In genomic region chr4:48194986-48195773, GRCh38 we compare ENCODE assay signal across 1 cellular context.
A peak's percentile ranks its signal among the peaks of the same experiment; 100 is the strongest.
TF ChIP-seq lines count a peak whose summit lies in the region.

No MANE protein-coding gene starts in this region.

TF ChIP-seq in K562, 482 proteins besides CTCF, POLR2A, EP300 and RAD21 (continued from another document):
- TF ChIP-seq ZNF318 (IDR thresholded peaks at IDR 0.05; ENCODE audit: borderline replicate concordance in 1 of 2, low read depth in 1 of 2) (no peak), PBX2 (CRISPR knock-in tag; IDR thresholded peaks at IDR 0.05; ENCODE audit: low read depth) (no peak), PBX2 (tag; conservative IDR thresholded peaks at IDR 0.05; ENCODE audit: low read depth) (0 out of 2 replicates have a peak, but pooled peaks have one; percentile 22)
TF ChIP-seq in K562: peak in this region for 2.
